In genomic region chr9:14058078-14058688, GRCh38 we compare ENCODE assay signal across 17 cellular contexts.
DNase-seq lines count a peak whose midpoint lies in the region; ATAC-seq and TF ChIP-seq lines count a peak whose summit lies in the region.
"Had no signal": no experiment of that assay in that cellular context is flagged by ENCODE, and none has a peak within 500 bp of the region (broad histone marks: within the 10 kb centered on the region; RNA-seq: fewer than 3 reads in every experiment).

No MANE protein-coding gene starts in this region.

- no peak overlapping the region for H3K4ac ChIP-seq in neuronal stem cell (ENCODE audit: low read length)

- H2BK12ac ChIP-seq in neuronal stem cell (ENCODE audit: low read length) = peak overlapping the region; percentile 61

- no peaks in the 10 kb centered on the region for H3K36me3 ChIP-seq in neuronal stem cell (replicated peaks in 1 of 2; ENCODE audit: control insufficient read depth in 2 of 2, insufficient read depth in 2 of 2, low read length in 2 of 2)

- H3K27me3 ChIP-seq in neuronal stem cell (ENCODE audit: control insufficient read depth in 3 of 3, insufficient read depth in 3 of 3, low read depth in 1 of 3, low read length in 3 of 3) = no peaks in the 10 kb centered on the region

- H3K4me3 ChIP-seq in neuronal stem cell (ENCODE audit: low read length in 2 of 2) = no peak overlapping the region

- H2BK120ac ChIP-seq in neuronal stem cell (ENCODE audit: low read depth, low read length) = no peak overlapping the region

- no peak overlapping the region for H2BK15ac ChIP-seq in neuronal stem cell (ENCODE audit: low read length)

- POLR2A ChIA-PET in naive thymus-derived CD8-positive, alpha-beta T cell (lab: Charles Lee) = no interaction called here

- no peak overlapping the region for H3K27ac Mint-ChIP-seq in naive thymus-derived CD8-positive, alpha-beta T cell
- H3K27ac Mint-ChIP-seq: H9 had no signal

- no peaks in the 10 kb centered on the region for H3K4me1 Mint-ChIP-seq in naive thymus-derived CD8-positive, alpha-beta T cell

- no peak overlapping the region for H3K27ac ChIP-seq in neuronal stem cell (replicated peaks; ENCODE audit: low read length)
- H3K27ac ChIP-seq: C4-2B, KMS-11 had no signal

- DNase-seq in M059J (ENCODE audit: low read depth) = peak; percentile 6
- peak; percentile 75 for DNase-seq in NCI-H1694 treated with DMSO at 0.1 percent for 48 hours (lab: John Stamatoyannopoulos, UW)
- no peak for DNase-seq in neuronal stem cell (ENCODE audit: low spot score)
- DNase-seq in stimulated activated naive CD4-positive, alpha-beta T cell treated with Interleukin-2 at 50 U/mL for 16 hours (lab: John Stamatoyannopoulos, UW) = no peak
- DNase-seq in naive thymus-derived CD8-positive, alpha-beta T cell = no peak
- DNase-seq in NCI-H2081 (lab: John Stamatoyannopoulos, UW) = no peak
- DNase-seq: ACHN, DND-41, H9, NCI-H1417 treated with DMSO at 0.1 percent for 48 hours, NCI-H2029, NCI-H2171, NCI-H774 had no signal

- no peaks in the 10 kb centered on the region for H3K27me3 Mint-ChIP-seq in naive thymus-derived CD8-positive, alpha-beta T cell

- H3K9me3 ChIP-seq in neuronal stem cell (replicated peaks in 1 of 2; ENCODE audit: control insufficient read depth in 2 of 2, insufficient read depth in 1 of 2, low read depth in 1 of 2, low read length in 2 of 2) = no peaks in the 10 kb centered on the region

- no peak overlapping the region for H2AFZ ChIP-seq in neuronal stem cell (ENCODE audit: low read length)

- WGBS in neuronal stem cell (ENCODE audit: extremely low coverage in 2 of 2, insufficient read length in 2 of 2, insufficient replicate concordance in 1 of 2), 2 donors = no CpG with 5 or more reads among the region's 9 CpGs

- H3K18ac ChIP-seq in neuronal stem cell (ENCODE audit: low read length) = no peak overlapping the region

- peak; percentile 36 for ATAC-seq in SK-N-SH treated with all-trans-retinoic acid at 6 μM for 48 hours
- no peak for ATAC-seq in naive thymus-derived CD8-positive, alpha-beta T cell
- ATAC-seq: HepG2 had no signal

- H2BK5ac ChIP-seq in neuronal stem cell (ENCODE audit: low read length) = no peak overlapping the region

- H3K4me1 ChIP-seq in neuronal stem cell (ENCODE audit: control insufficient read depth in 2 of 2, insufficient read depth in 1 of 2, low read depth in 1 of 2, low read length in 2 of 2) = peaks cover 1 to 3% of the 10 kb centered on the region in 2 donors

- peak overlapping the region; percentile 14 for H2AK5ac ChIP-seq in neuronal stem cell (ENCODE audit: low read depth, low read length)

- H3K9ac ChIP-seq in neuronal stem cell (ENCODE audit: low read depth, low read length, poor library complexity) = no peak overlapping the region
- H3K9ac ChIP-seq: KMS-11 had no signal

- H3K14ac ChIP-seq in neuronal stem cell (ENCODE audit: low read length) = no peak overlapping the region

- no peak overlapping the region for H3K4me3 Mint-ChIP-seq in naive thymus-derived CD8-positive, alpha-beta T cell
- H3K4me3 Mint-ChIP-seq: H9 had no signal

- peaks cover 0 to 6% (median 0%) of the 10 kb centered on the region in 9 donors for H3K9me3 Mint-ChIP-seq in naive thymus-derived CD8-positive, alpha-beta T cell
- H3K9me3 Mint-ChIP-seq: H9 had no signal

- peak overlapping the region; percentile 25 for H3K23ac ChIP-seq in neuronal stem cell (ENCODE audit: low read depth, low read length, poor library complexity)

- H4K91ac ChIP-seq in neuronal stem cell (ENCODE audit: low read depth, low read length, poor library complexity) = no peak overlapping the region

- no peak overlapping the region for H3K4me2 ChIP-seq in neuronal stem cell (ENCODE audit: insufficient read depth, low read length, poor library complexity, severe bottlenecking)
- H3K4me2 ChIP-seq: KMS-11 had no signal

- H3K36me3 Mint-ChIP-seq in naive thymus-derived CD8-positive, alpha-beta T cell = no peaks in the 10 kb centered on the region

- H3K79me1 ChIP-seq in neuronal stem cell (ENCODE audit: low read depth, low read length) = no peaks in the 10 kb centered on the region

- no peak overlapping the region for H4K8ac ChIP-seq in neuronal stem cell (ENCODE audit: low read depth, low read length)

TF ChIP-seq in SK-N-SH treated with all-trans-retinoic acid at 6 μM for 48 hours, 23 proteins besides CTCF, POLR2A, EP300 and RAD21:
- TF ChIP-seq ZFP3 (CRISPR knock-in tag; IDR thresholded peaks at IDR 0.05) = 0 out of 2 replicates have a peak, but pooled peaks have one; percentile 25
- TF ChIP-seq BACH2 (CRISPR knock-in tag; IDR thresholded peaks at IDR 0.05; ENCODE audit: borderline replicate concordance) = 0 out of 2 replicates have a peak, but pooled peaks have one; percentile 13
- TF ChIP-seq ESRRG (CRISPR knock-in tag; IDR thresholded peaks at IDR 0.05) = no peak
- TF ChIP-seq CSRNP3 (CRISPR knock-in tag; IDR thresholded peaks at IDR 0.05) = no peak
- TF ChIP-seq SNAI2 (CRISPR knock-in tag; IDR thresholded peaks at IDR 0.05) = 0 out of 2 replicates have a peak, but pooled peaks have one; percentile 12
- peak; percentile 69 for TF ChIP-seq TCF4 (CRISPR knock-in tag; IDR thresholded peaks at IDR 0.05; ENCODE audit: borderline replicate concordance)
- TF ChIP-seq ISL1 (CRISPR knock-in tag; IDR thresholded peaks at IDR 0.05) = no peak
- TF ChIP-seq PATZ1 (CRISPR knock-in tag; IDR thresholded peaks at IDR 0.05; ENCODE audit: borderline replicate concordance) = no peak
- peak; percentile 70 for TF ChIP-seq TSHZ2 (CRISPR knock-in tag; IDR thresholded peaks at IDR 0.05)

Comparison
In these comparisons a context has a peak if more than half of its experiments do, and no peak if none do; other contexts are left out.
1. DNase-seq: peak in M059J (single experiment) and NCI-H1694 treated with DMSO at 0.1 percent for 48 hours (single experiment); none in neuronal stem cell (single experiment), stimulated activated naive CD4-positive, alpha-beta T cell treated with Interleukin-2 at 50 U/mL for 16 hours (single experiment), naive thymus-derived CD8-positive, alpha-beta T cell (0 of 10) and NCI-H2081 (0 of 2).